14 cellular contexts compared by ENCODE assay signal in genomic region chr7:155746188-155746587, GRCh38.
DNase-seq lines count a peak whose midpoint lies in the region; ATAC-seq and TF ChIP-seq lines count a peak whose summit lies in the region.
"Had no signal": no experiment of that assay in that cellular context is flagged by ENCODE, and none has a peak within 500 bp of the region (broad histone marks: within the 10 kb centered on the region; RNA-seq: fewer than 3 reads in every experiment).

No MANE protein-coding gene starts in this region.

- H3K36me3 ChIP-seq in suprapubic skin (peaks cover 46% of the 10 kb centered on the region), psoas muscle (ENCODE audit: insufficient read depth in 1 of 2, low read depth in 1 of 2) (peaks cover 6 to 53% of the 10 kb centered on the region in 2 donors)

- no peak overlapping the region for H3K27ac ChIP-seq in suprapubic skin
- H3K27ac ChIP-seq in psoas muscle = no peak overlapping the region
- H3K27ac ChIP-seq: GM23248 had no signal

- H3K36me3 Mint-ChIP-seq in activated naive CD4-positive, alpha-beta T cell treated with anti-CD3 and anti-CD28 coated beads, Interleukin-2, amount 50 U/mL, for 72 hours = peaks cover 15 to 40% of the 10 kb centered on the region in 2 donors

- no peak overlapping the region for H3K4me3 ChIP-seq in suprapubic skin
- no peak overlapping the region for H3K4me3 ChIP-seq in psoas muscle
- H3K4me3 ChIP-seq: GM23248 had no signal

- no peak for TF ChIP-seq POLR2A in suprapubic skin (IDR thresholded peaks at IDR 0.05)

- H3K27ac Mint-ChIP-seq in activated naive CD4-positive, alpha-beta T cell treated with anti-CD3 and anti-CD28 coated beads, Interleukin-2, amount 50 U/mL, for 72 hours = peak overlapping the region; percentile 50 to 60

- no peaks in the 10 kb centered on the region for H3K9me3 ChIP-seq in suprapubic skin
- H3K9me3 ChIP-seq in psoas muscle = no peaks in the 10 kb centered on the region

- H3K4me1 ChIP-seq in suprapubic skin (peaks cover 5% of the 10 kb centered on the region), psoas muscle (peaks cover 25% of the 10 kb centered on the region)

- intact Hi-C loops in psoas muscle (cut with DNase I) = no loop called here

- 75% methylated on average over 2 of the region's 2 CpGs for WGBS in suprapubic skin
- 68 to 89% (median 75%) methylated on average over 2 of the region's 2 CpGs for WGBS in psoas muscle, 3 donors

- no peaks in the 10 kb centered on the region for H3K9me3 Mint-ChIP-seq in activated naive CD4-positive, alpha-beta T cell treated with anti-CD3 and anti-CD28 coated beads, Interleukin-2, amount 50 U/mL, for 72 hours
- H3K9me3 Mint-ChIP-seq: naive B cell had no signal

- peak; percentile 84 to 87 for ATAC-seq in activated naive CD4-positive, alpha-beta T cell treated with anti-CD3 and anti-CD28 coated beads, Interleukin-2, amount 50 U/mL, for 72 hours
- ATAC-seq in HG02571 (IDR thresholded peaks at IDR 0.05; ENCODE audit: unreplicated experiment) = peak; percentile 83
- peak; percentile 78 for ATAC-seq in HG03442 (IDR thresholded peaks at IDR 0.05; ENCODE audit: unreplicated experiment)
- no peak for ATAC-seq in psoas muscle

- no peak for TF ChIP-seq EP300 in suprapubic skin (IDR thresholded peaks at IDR 0.05)

- H3K27me3 ChIP-seq in suprapubic skin (no peaks in the 10 kb centered on the region), psoas muscle (ENCODE audit: insufficient read depth in 3 of 3, low read length in 2 of 3) (no peaks in the 10 kb centered on the region)

- TF ChIP-seq CTCF in suprapubic skin (IDR thresholded peaks at IDR 0.05) (no peak), psoas muscle (IDR thresholded peaks at IDR 0.05) (no peak)

- no peak for DNase-seq in activated naive CD4-positive, alpha-beta T cell treated with anti-CD3 and anti-CD28 coated beads, Interleukin-2, amount 50 U/mL, for 72 hours (ENCODE audit: low spot score in 2 of 2)
- no peak for DNase-seq in activated naive CD4-positive, alpha-beta T cell treated with anti-CD3 and anti-CD28 coated beads, Interleukin-2, amount 50 U/mL, for 16 hours
- DNase-seq in suprapubic skin (ENCODE audit: low spot score in 2 of 2) (no peak), psoas muscle (no peak), NCI-H526 treated with DMSO at 0.1 percent for 48 hours (lab: John Stamatoyannopoulos, UW) (no peak), superior temporal gyrus (ENCODE audit: extremely low spot score) (no peak)
- DNase-seq: activated naive CD4-positive, alpha-beta T cell treated with Interleukin-2 at 50 U/mL for 16 hours; GM23248; islet precursor cell; naive B cell; NCI-H187; OCI-M1 had no signal

Comparison
In these comparisons a context has a peak if more than half of its experiments do, and no peak if none do; other contexts are left out.
1. ATAC-seq: peak in activated naive CD4-positive, alpha-beta T cell treated with anti-CD3 and anti-CD28 coated beads, Interleukin-2, amount 50 U/mL, for 72 hours (2 of 2), HG02571 (single experiment) and HG03442 (single experiment); none in psoas muscle (0 of 4).